29 cellular contexts compared by ENCODE assay signal in genomic region chr7:126499481-126499880, GRCh38.
"Had no signal": no experiment of that assay in that cellular context is flagged by ENCODE, and none has a peak within 500 bp of the region (broad histone marks: within the 10 kb centered on the region; RNA-seq: fewer than 3 reads in every experiment).

No MANE protein-coding gene starts in this region.

- H3K4me3 Mint-ChIP-seq: dendritic cell treated with granulocyte-macrophage colony-stimulating factor and Interleukin-4, amounts not matched to agents 40 ng/mL and 50 ng/mL, for 4 days; effector memory CD8-positive, alpha-beta T cell; endodermal cell had no signal

- H3K36me3 ChIP-seq: colonic mucosa, esophagus muscularis mucosa, esophagus squamous epithelium, gastrocnemius medialis, gastroesophageal sphincter, heart left ventricle, heart right ventricle had no signal

- H3K27ac Mint-ChIP-seq: dendritic cell treated with granulocyte-macrophage colony-stimulating factor and Interleukin-4, amounts not matched to agents 40 ng/mL and 50 ng/mL, for 4 days; effector memory CD8-positive, alpha-beta T cell; endodermal cell had no signal

- H3K4me1 ChIP-seq: colonic mucosa, esophagus squamous epithelium, foreskin keratinocyte, gastrocnemius medialis had no signal

- H3K27me3 Mint-ChIP-seq: dendritic cell treated with granulocyte-macrophage colony-stimulating factor and Interleukin-4, amounts not matched to agents 40 ng/mL and 50 ng/mL, for 4 days; effector memory CD8-positive, alpha-beta T cell had no signal

- FAIRE-seq: colon, endometrium, endothelial cell of umbilical vein, frontal cortex had no signal

- H3K4me3 ChIP-seq: colonic mucosa, coronary artery, dorsolateral prefrontal cortex, esophagus muscularis mucosa, esophagus squamous epithelium, gastrocnemius medialis, gastroesophageal sphincter, heart left ventricle, heart right ventricle had no signal

- DNase-seq: colonic mucosa; cortex of kidney; dermis blood vessel endothelial cell; dorsolateral prefrontal cortex; effector CD4-positive, alpha-beta T cell; effector CD8-positive, alpha-beta T cell; effector memory CD4-positive, alpha-beta T cell; effector memory CD8-positive, alpha-beta T cell; endodermal cell; erythroblast; esophagus squamous epithelium; foreskin fibroblast; foreskin keratinocyte; foreskin melanocyte; gastrocnemius medialis; glutamatergic neuron; head of caudate nucleus; heart left ventricle; heart right ventricle had no signal

- H3K9me3 Mint-ChIP-seq: dendritic cell treated with granulocyte-macrophage colony-stimulating factor and Interleukin-4, amounts not matched to agents 40 ng/mL and 50 ng/mL, for 4 days; endodermal cell had no signal

- H3K27ac ChIP-seq: colonic mucosa, coronary artery, dorsolateral prefrontal cortex, epithelial cell of prostate, esophagus muscularis mucosa, esophagus squamous epithelium, foreskin keratinocyte, gastrocnemius medialis, gastroesophageal sphincter, heart left ventricle, heart right ventricle had no signal

- H3K9me3 ChIP-seq: colonic mucosa, esophagus muscularis mucosa, esophagus squamous epithelium, gastrocnemius medialis, gastroesophageal sphincter, heart left ventricle, heart right ventricle had no signal

- H3K27me3 ChIP-seq: colonic mucosa, dorsolateral prefrontal cortex, esophagus muscularis mucosa, esophagus squamous epithelium, gastrocnemius medialis, gastroesophageal sphincter, heart left ventricle, heart right ventricle had no signal

- ATAC-seq: effector memory CD8-positive, alpha-beta T cell; esophagus mucosa; foreskin keratinocyte; gastrocnemius medialis; gastroesophageal sphincter; heart left ventricle; heart right ventricle had no signal
